ENCODE assay signal across 7 cellular contexts in the genomic region with DNA sequence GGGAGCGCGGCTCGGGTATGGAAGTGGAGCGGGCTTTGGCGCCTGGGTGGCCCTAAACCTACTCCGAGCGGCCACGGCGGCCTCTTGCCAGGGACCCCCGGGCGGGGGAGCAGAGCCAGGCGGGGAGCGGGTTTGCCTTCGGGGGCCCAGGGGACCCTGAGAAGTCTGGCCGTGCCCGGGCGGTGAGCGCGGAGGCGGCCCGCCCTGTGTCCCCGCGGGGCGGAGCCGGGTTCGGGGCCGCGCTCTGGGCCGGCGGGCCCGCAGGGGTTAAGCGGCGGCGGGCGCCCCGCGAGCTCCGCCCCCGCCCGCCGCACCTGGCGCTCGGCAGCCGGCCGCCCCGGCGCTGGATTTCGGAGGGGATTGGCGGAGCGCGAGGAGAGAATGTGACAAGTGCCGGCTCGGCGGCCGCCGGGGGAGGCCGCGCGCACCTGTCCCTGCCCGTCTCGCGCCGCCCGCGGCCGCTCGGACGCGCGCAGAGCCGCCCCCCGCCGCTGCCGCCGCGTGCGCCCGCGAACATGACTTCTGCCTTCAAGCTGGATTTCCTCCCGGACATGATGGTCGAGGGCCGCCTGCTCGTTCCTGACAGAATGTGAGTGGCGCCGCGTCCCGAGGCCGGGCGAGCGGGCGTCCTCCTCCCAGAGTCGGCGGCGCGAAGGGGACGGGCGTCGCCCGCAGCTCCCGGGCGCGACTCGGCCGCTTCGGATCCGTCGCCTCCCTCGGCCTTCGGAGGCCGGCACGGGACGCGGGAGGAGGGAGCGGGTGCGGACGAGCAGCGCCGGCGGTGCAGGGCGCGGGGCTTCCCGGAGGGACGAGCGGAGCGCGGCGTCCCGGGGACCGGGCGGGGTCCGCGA. TPM values are rescaled to one million over a fixed set of nuclear protein-coding genes. Genes with fewer than 3 reads are reported as not detected.
DNase-seq lines count a peak whose midpoint lies in the region; ATAC-seq, FAIRE-seq and TF ChIP-seq lines count a peak whose summit lies in the region.

A gene (plus strand): TSS at position 298 of the 851 bp plus-strand sequence. CDS start 218 bp downstream, at position 516.

- peak within 1 kb of the TSS; percentile 70 for H3K4me3 Mint-ChIP-seq in activated naive CD8-positive, alpha-beta T cell treated with anti-CD3 and anti-CD28 coated beads, Interleukin-2, amount 10 ng/mL, durations not matched to agents 7 days and 5 days
- H3K4me3 Mint-ChIP-seq in progenitor cell of endocrine pancreas (ENCODE audit: low read depth): peak within 1 kb of the TSS; percentile 71

- H3K27ac Mint-ChIP-seq in activated naive CD8-positive, alpha-beta T cell treated with anti-CD3 and anti-CD28 coated beads, Interleukin-2, amount 10 ng/mL, durations not matched to agents 7 days and 5 days: no peak within 1 kb of the TSS
- H3K27ac Mint-ChIP-seq in progenitor cell of endocrine pancreas: peak within 1 kb of the TSS; percentile 78

- TF ChIP-seq CTCF in left ventricle myocardium inferior (IDR thresholded peaks at IDR 0.05; ENCODE audit: borderline replicate concordance): no peak
- no peak for TF ChIP-seq CTCF in progenitor cell of endocrine pancreas (IDR thresholded peaks at IDR 0.05; ENCODE audit: unreplicated experiment)

- no peaks in the 10 kb centered on the region for H3K27me3 ChIP-seq in SJCRH30
- no peaks in the 10 kb centered on the region for H3K27me3 ChIP-seq in left ventricle myocardium inferior (ENCODE audit: low read depth)

- intact Hi-C loops in left ventricle myocardium inferior (cut with micrococcal nuclease): no loop called here

- peak; percentile 85 for ATAC-seq in GM19023 (IDR thresholded peaks at IDR 0.05; ENCODE audit: unreplicated experiment)
- peak; percentile 69 for ATAC-seq in HG02981 (IDR thresholded peaks at IDR 0.05; ENCODE audit: unreplicated experiment)
- ATAC-seq in activated naive CD8-positive, alpha-beta T cell treated with anti-CD3 and anti-CD28 coated beads, Interleukin-2, amount 10 ng/mL, durations not matched to agents 7 days and 5 days (ENCODE audit: low read depth): peak; percentile 86

- POLR2A ChIA-PET in activated naive CD8-positive, alpha-beta T cell treated with anti-CD3 and anti-CD28 coated beads, Interleukin-2, amount 10 ng/mL, durations not matched to agents 7 days and 5 days (lab: Charles Lee): interaction anchor here (2.5 kb wide), 1 partner anchor 146 kb away, joined by 13 read pairs; no protein-coding TSS in a partner anchor

- H3K36me3 ChIP-seq in SJCRH30 (0 out of 2 replicates have a peak, but pooled peaks cover under 1% of the 10 kb centered on the region), left ventricle myocardium inferior (no peaks in the 10 kb centered on the region)

- H3K9me3 ChIP-seq in SJCRH30 (replicated peaks) (no peaks in the 10 kb centered on the region), left ventricle myocardium inferior (replicated peaks) (no peaks in the 10 kb centered on the region)

- no peak for FAIRE-seq in RCC 7860 (lab: Jason Lieb, UNC)

- H3K9me3 Mint-ChIP-seq in activated naive CD8-positive, alpha-beta T cell treated with anti-CD3 and anti-CD28 coated beads, Interleukin-2, amount 10 ng/mL, durations not matched to agents 7 days and 5 days: no peaks in the 10 kb centered on the region
- H3K9me3 Mint-ChIP-seq in progenitor cell of endocrine pancreas (ENCODE audit: low read depth): no peaks in the 10 kb centered on the region

- peak within 1 kb of the TSS; percentile 98 for H3K4me3 ChIP-seq in SJCRH30
- H3K4me3 ChIP-seq in left ventricle myocardium inferior: peak within 1 kb of the TSS; percentile 81

- H3K4me1 ChIP-seq in SJCRH30 (peaks cover 51% of the 10 kb centered on the region), left ventricle myocardium inferior (peaks cover 89% of the 10 kb centered on the region)

- H3K36me3 Mint-ChIP-seq in activated naive CD8-positive, alpha-beta T cell treated with anti-CD3 and anti-CD28 coated beads, Interleukin-2, amount 10 ng/mL, durations not matched to agents 7 days and 5 days: no peaks in the 10 kb centered on the region
- H3K36me3 Mint-ChIP-seq in progenitor cell of endocrine pancreas (ENCODE audit: insufficient read depth): no peaks in the 10 kb centered on the region

- peak; percentile 89 for DNase-seq in SJCRH30
- peak; percentile 71 for DNase-seq in activated naive CD8-positive, alpha-beta T cell treated with anti-CD3 and anti-CD28 coated beads, Interleukin-2, amount 10 ng/mL, durations not matched to agents 7 days and 5 days
- peak; percentile 75 for DNase-seq in left ventricle myocardium inferior
- DNase-seq in progenitor cell of endocrine pancreas (ENCODE audit: low spot score, unreplicated experiment): peak; percentile 73
- DNase-seq in RCC 7860 (ENCODE audit: low spot score): no peak

- H3K27ac ChIP-seq in SJCRH30: peak within 1 kb of the TSS; percentile 96
- H3K27ac ChIP-seq in left ventricle myocardium inferior (replicated peaks): peak within 1 kb of the TSS; percentile 95

- H3K4me1 Mint-ChIP-seq in activated naive CD8-positive, alpha-beta T cell treated with anti-CD3 and anti-CD28 coated beads, Interleukin-2, amount 10 ng/mL, durations not matched to agents 7 days and 5 days: peaks cover 8% of the 10 kb centered on the region
- H3K4me1 Mint-ChIP-seq in progenitor cell of endocrine pancreas (ENCODE audit: low read depth): peaks cover 4% of the 10 kb centered on the region

- H3K27me3 Mint-ChIP-seq in activated naive CD8-positive, alpha-beta T cell treated with anti-CD3 and anti-CD28 coated beads, Interleukin-2, amount 10 ng/mL, durations not matched to agents 7 days and 5 days: peaks cover 85% of the 10 kb centered on the region
- H3K27me3 Mint-ChIP-seq in progenitor cell of endocrine pancreas: peaks cover 82% of the 10 kb centered on the region

RNA-seq across cellular contexts. Expression of the gene that starts here (rescaled TPM):
- 60.9 and 65.2 TPM in 2 replicates for total RNA-seq in SJCRH30 (2014; rRNA removed; shearing (Covaris generic))
- 100 to 1,000 TPM; 168 TPM for total RNA-seq in activated naive CD8-positive, alpha-beta T cell treated with anti-CD3 and anti-CD28 coated beads, Interleukin-2, amount 10 ng/mL, durations not matched to agents 7 days and 5 days
- 74.9 TPM for total RNA-seq in left ventricle myocardium inferior
- total RNA-seq in progenitor cell of endocrine pancreas: 3.8 and 5.7 TPM in 2 replicates
